Comparison of ENCODE assay signal across 1 cellular context in genomic region chr1:20964540-20965484, GRCh38.
TF ChIP-seq lines count a peak whose summit lies in the region.

No MANE protein-coding gene starts in this region.

TF ChIP-seq in WTC11, 78 proteins besides CTCF, POLR2A, EP300 and RAD21 (continued from another document):
- TF ChIP-seq STAT6 (CRISPR knock-in tag; conservative IDR thresholded peaks at IDR 0.05; ENCODE audit: low read depth) = no peak
